In genomic region chr16:85584989-85585388, GRCh38 we compare ENCODE assay signal across 16 cellular contexts. TPM values are rescaled to one million over a fixed set of nuclear protein-coding genes. Genes with fewer than 3 reads are reported as not detected.
DNase-seq lines count a peak whose midpoint lies in the region; ATAC-seq, FAIRE-seq and TF ChIP-seq lines count a peak whose summit lies in the region.
"Had no signal": no experiment of that assay in that cellular context is flagged by ENCODE, and none has a peak within 500 bp of the region (broad histone marks: within the 10 kb centered on the region; RNA-seq: fewer than 3 reads in every experiment).

No MANE protein-coding gene starts in this region.

- H3K9me3 Mint-ChIP-seq in natural killer cell: no peaks in the 10 kb centered on the region
- no peaks in the 10 kb centered on the region for H3K9me3 Mint-ChIP-seq in natural killer cell treated with Interleukin-12 subunit alpha and Interleukin-12 subunit beta and Interleukin-15 and Interleukin-18, amount 100 ng/mL, for 72 hours
- H3K9me3 Mint-ChIP-seq in nephron: no peaks in the 10 kb centered on the region
- H3K9me3 Mint-ChIP-seq in activated naive CD8-positive, alpha-beta T cell treated with anti-CD3 and anti-CD28 coated beads for 36 hours: no peaks in the 10 kb centered on the region
- H3K9me3 Mint-ChIP-seq: CD4-positive, alpha-beta T cell had no signal

- H3K9me3 ChIP-seq in K562 (replicated peaks; ENCODE audit: control insufficient read depth, insufficient read depth, low read depth, low read length): no peaks in the 10 kb centered on the region

- in situ Hi-C loops in K562 (cut with MboI): no loop called here

- H3K4me3 Mint-ChIP-seq in natural killer cell: no peak overlapping the region
- no peak overlapping the region for H3K4me3 Mint-ChIP-seq in natural killer cell treated with Interleukin-12 subunit alpha and Interleukin-12 subunit beta and Interleukin-15 and Interleukin-18, amount 100 ng/mL, for 72 hours
- H3K4me3 Mint-ChIP-seq in nephron: no peak overlapping the region
- no peak overlapping the region for H3K4me3 Mint-ChIP-seq in activated naive CD8-positive, alpha-beta T cell treated with anti-CD3 and anti-CD28 coated beads for 36 hours
- H3K4me3 Mint-ChIP-seq: CD4-positive, alpha-beta T cell had no signal

- H3K9ac ChIP-seq in K562 (ENCODE audit: insufficient read depth in 1 of 2, low read depth in 2 of 2, low read length in 2 of 2): peak overlapping the region in 1 of 2 experiments; percentile 57; a peak in 2 of 4 replicates
- H3K9ac ChIP-seq: KMS-11 had no signal

- peaks cover 54 to 90% of the 10 kb centered on the region in 2 experiments for H3K4me1 ChIP-seq in K562 (replicated peaks in 1 of 2; ENCODE audit: control insufficient read depth in 2 of 2, insufficient read depth in 2 of 2, low read length in 2 of 2)

- TF ChIP-seq POLR2A in K562 (conservative IDR thresholded peaks at IDR 0.05): no peak

- no peak overlapping the region for H2AFZ ChIP-seq in K562 (ENCODE audit: low read depth, low read length)

- POLR2A ChIA-PET in K562 (lab: Yijun Ruan, JAX): interaction anchor here (0.5 to 2.4 kb wide), 8 partner anchors 8 to 219 kb away, joined by 3 to 7 read pairs (median 3); no protein-coding TSS in a partner anchor

- no peaks in the 10 kb centered on the region; a peak in 1 of 5 replicates for H3K27me3 ChIP-seq in K562 (ENCODE audit: control insufficient read depth in 2 of 2, insufficient read depth in 2 of 2, low read length in 2 of 2)

- 80% methylated on average over 12 of the region's 14 CpGs for WGBS in K562 (ENCODE audit: insufficient coverage, low coverage, missing lambda C conversion rate)

- CTCF ChIA-PET in K562 (lab: Yijun Ruan, JAX; ENCODE audit: low intra/inter-chr PET ratio): no interaction called here

- no peak for DNase-seq in natural killer cell
- DNase-seq in natural killer cell treated with Interleukin-12 subunit alpha and Interleukin-12 subunit beta and Interleukin-15 and Interleukin-18, amount 100 ng/mL, for 72 hours (ENCODE audit: low spot score): no peak
- no peak for DNase-seq in K562 (ENCODE audit: extremely low read depth in 1 of 4, low spot score in 3 of 4)
- no peak for DNase-seq in AG20443 (ENCODE audit: low spot score)
- DNase-seq in A172 (ENCODE audit: low spot score): no peak
- DNase-seq in activated naive CD8-positive, alpha-beta T cell treated with anti-CD3 and anti-CD28 coated beads for 36 hours: no peak
- DNase-seq: ACHN; Calu3; CD4-positive, alpha-beta T cell; GOT3; NCI-H1694; NCI-H446; RPMI8226; SIG-M5 had no signal

- no peak for ATAC-seq in natural killer cell
- ATAC-seq in natural killer cell treated with Interleukin-12 subunit alpha and Interleukin-12 subunit beta and Interleukin-15 and Interleukin-18, amount 100 ng/mL, for 72 hours: no peak
- no peak for ATAC-seq in K562

- no peak for TF ChIP-seq RAD21 in K562 (CRISPR knock-in tag; conservative IDR thresholded peaks at IDR 0.05 in 1 of 2, IDR thresholded peaks at IDR 0.05 in 1 of 2)

- BruUV-seq in K562 (replicated peaks; lab: Mats Ljungman, UMichigan): no TSS peak

- H3K27ac Mint-ChIP-seq in natural killer cell (peak overlapping the region; percentile 66 to 85), nephron (peak overlapping the region in 2 of 3 experiments; percentile 69 to 94)
- H3K27ac Mint-ChIP-seq in natural killer cell treated with Interleukin-12 subunit alpha and Interleukin-12 subunit beta and Interleukin-15 and Interleukin-18, amount 100 ng/mL, for 72 hours: no peak overlapping the region
- H3K27ac Mint-ChIP-seq in activated naive CD8-positive, alpha-beta T cell treated with anti-CD3 and anti-CD28 coated beads for 36 hours: no peak overlapping the region
- H3K27ac Mint-ChIP-seq: CD4-positive, alpha-beta T cell had no signal

- no peak for FAIRE-seq in K562 (lab: Jason Lieb, UNC)

- H3K27me3 Mint-ChIP-seq in natural killer cell (ENCODE audit: low read depth in 2 of 2) (no peaks in the 10 kb centered on the region), nephron (ENCODE audit: low read depth) (no peaks in the 10 kb centered on the region)
- H3K27me3 Mint-ChIP-seq in natural killer cell treated with Interleukin-12 subunit alpha and Interleukin-12 subunit beta and Interleukin-15 and Interleukin-18, amount 100 ng/mL, for 72 hours: no peaks in the 10 kb centered on the region
- H3K27me3 Mint-ChIP-seq in activated naive CD8-positive, alpha-beta T cell treated with anti-CD3 and anti-CD28 coated beads for 36 hours: no peaks in the 10 kb centered on the region
- H3K27me3 Mint-ChIP-seq: CD4-positive, alpha-beta T cell had no signal

- H3K4me1 Mint-ChIP-seq in natural killer cell (peaks cover 43 to 70% of the 10 kb centered on the region in 2 donors), nephron (peaks cover 72% of the 10 kb centered on the region)
- H3K4me1 Mint-ChIP-seq in natural killer cell treated with Interleukin-12 subunit alpha and Interleukin-12 subunit beta and Interleukin-15 and Interleukin-18, amount 100 ng/mL, for 72 hours (ENCODE audit: low read depth in 2 of 2): peaks cover 35 to 42% of the 10 kb centered on the region in 2 donors
- H3K4me1 Mint-ChIP-seq in activated naive CD8-positive, alpha-beta T cell treated with anti-CD3 and anti-CD28 coated beads for 36 hours: peaks cover 21% of the 10 kb centered on the region

- H3K4me3 ChIP-seq in K562: no peak overlapping the region

- peaks cover 100% of the 10 kb centered on the region for H3K79me2 ChIP-seq in K562 (ENCODE audit: control insufficient read depth, insufficient read depth, low read length)

- H3K9me1 ChIP-seq in K562 (ENCODE audit: control insufficient read depth, insufficient read depth, low read length): peaks cover 29% of the 10 kb centered on the region

- peaks cover 99% of the 10 kb centered on the region for H4K20me1 ChIP-seq in K562 (replicated peaks; ENCODE audit: control insufficient read depth, insufficient read depth, low read length)

- no peak overlapping the region for H3K27ac ChIP-seq in K562 (ENCODE audit: extremely low read depth, low read depth, low read length)
- H3K27ac ChIP-seq: KMS-11 had no signal

- no peaks in the 10 kb centered on the region for H3K36me3 Mint-ChIP-seq in natural killer cell
- no peaks in the 10 kb centered on the region for H3K36me3 Mint-ChIP-seq in natural killer cell treated with Interleukin-12 subunit alpha and Interleukin-12 subunit beta and Interleukin-15 and Interleukin-18, amount 100 ng/mL, for 72 hours
- H3K36me3 Mint-ChIP-seq in nephron (ENCODE audit: low read depth): no peaks in the 10 kb centered on the region
- H3K36me3 Mint-ChIP-seq in activated naive CD8-positive, alpha-beta T cell treated with anti-CD3 and anti-CD28 coated beads for 36 hours: peaks cover 1% of the 10 kb centered on the region

- intact Hi-C loops in natural killer cell (cut with micrococcal nuclease) (no loop called here), K562 (cut with micrococcal nuclease) (no loop called here)

- peaks cover 78% of the 10 kb centered on the region for H3K36me3 ChIP-seq in K562 (ENCODE audit: control insufficient read depth, insufficient read depth, low read length)

- no peak for TF ChIP-seq EP300 in K562 (IDR thresholded peaks at IDR 0.05; ENCODE audit: low read length)

- TF ChIP-seq CTCF in natural killer cell (IDR thresholded peaks at IDR 0.05) (no peak), K562 (IDR thresholded peaks at IDR 0.05 in 2 of 3, conservative IDR thresholded peaks at IDR 0.05 in 1 of 3; ENCODE audit: insufficient read depth in 2 of 3, low read depth in 1 of 3, low read length in 3 of 3) (no peak), nephron (IDR thresholded peaks at IDR 0.05; ENCODE audit: unreplicated experiment in 3 of 3) (no peak)

- no peak overlapping the region for H3K4me2 ChIP-seq in K562 (ENCODE audit: insufficient read depth, low read length)
- H3K4me2 ChIP-seq: KMS-11 had no signal

TF ChIP-seq in K562, 482 proteins besides CTCF, POLR2A, EP300 and RAD21 (continues in another document):
- TF ChIP-seq, protein P1, sequence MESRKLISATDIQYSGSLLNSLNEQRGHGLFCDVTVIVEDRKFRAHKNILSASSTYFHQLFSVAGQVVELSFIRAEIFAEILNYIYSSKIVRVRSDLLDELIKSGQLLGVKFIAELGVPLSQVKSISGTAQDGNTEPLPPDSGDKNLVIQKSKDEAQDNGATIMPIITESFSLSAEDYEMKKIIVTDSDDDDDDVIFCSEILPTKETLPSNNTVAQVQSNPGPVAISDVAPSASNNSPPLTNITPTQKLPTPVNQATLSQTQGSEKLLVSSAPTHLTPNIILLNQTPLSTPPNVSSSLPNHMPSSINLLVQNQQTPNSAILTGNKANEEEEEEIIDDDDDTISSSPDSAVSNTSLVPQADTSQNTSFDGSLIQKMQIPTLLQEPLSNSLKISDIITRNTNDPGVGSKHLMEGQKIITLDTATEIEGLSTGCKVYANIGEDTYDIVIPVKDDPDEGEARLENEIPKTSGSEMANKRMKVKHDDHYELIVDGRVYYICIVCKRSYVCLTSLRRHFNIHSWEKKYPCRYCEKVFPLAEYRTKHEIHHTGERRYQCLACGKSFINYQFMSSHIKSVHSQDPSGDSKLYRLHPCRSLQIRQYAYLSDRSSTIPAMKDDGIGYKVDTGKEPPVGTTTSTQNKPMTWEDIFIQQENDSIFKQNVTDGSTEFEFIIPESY (CRISPR knock-in tag; IDR thresholded peaks at IDR 0.05): 0 out of 2 replicates have a peak, but pooled peaks have one; percentile 16

RNA-seq across cellular contexts. Expression of gene GSE1, which starts 28.1 kb away (rescaled TPM):
- total RNA-seq in natural killer cell (100 to 1,000 TPM; 232 to 277 (median 233) TPM), K562 (2014; rRNA removed) (89.1 and 104 TPM in 2 replicates), K562 (2014; rRNA removed; fragmentation: Illumina TruSeq; extraction: Trizol) (40.9 and 41.8 TPM in 2 replicates), K562 (2015; rRNA removed; fragmentation: Illumina TruSeq; extraction: Trizol) (57.9 and 60.6 TPM in 2 replicates), K562 (2021) (208 and 244 TPM in 2 replicates)
- 100 to 1,000 TPM in 1 of 2 donors, 10 to 100 TPM in 1; 84.9 to 146 TPM for total RNA-seq in natural killer cell treated with Interleukin-12 subunit alpha and Interleukin-12 subunit beta and Interleukin-15 and Interleukin-18, amount 100 ng/mL, for 72 hours
- total RNA-seq in K562 (2011; cell fraction: chromatin; rRNA removed; ENCODE audit: low replicate concordance): 692 and 1,066 TPM in 2 replicates
- 409 and 435 TPM in 2 replicates for total RNA-seq in K562 (2011; cell fraction: nucleolus; rRNA removed)
- 438 and 467 TPM in 2 replicates for total RNA-seq in K562 (2011; cell fraction: nucleoplasm; rRNA removed)
- polyA plus RNA-seq in K562 (2011; rRNA removed) (54.2 and 64.0 TPM in 2 replicates), K562 (2014; fragmentation: Illumina TruSeq; extraction: Trizol) (116 and 138 TPM in 2 replicates), K562 (2014; fragmentation: Nextera tagmentation; extraction: Ambion mirVana) (10 to 100 TPM; 12.2 to 15.8 TPM), K562 (2014; rRNA removed) (101 and 116 TPM in 2 replicates)
- 54.1 and 55.3 TPM in 2 replicates for polyA plus RNA-seq in K562 (2011; cell fraction: cytosol; rRNA removed)
- 210 and 277 TPM in 2 replicates for polyA plus RNA-seq in K562 (2011; cell fraction: nucleus; rRNA removed)
- 113 and 125 TPM in 2 replicates for polyA plus RNA-seq in K562 (2012)
- polyA minus RNA-seq in K562 (2011; rRNA and poly(A)+ RNA removed): 61.1 and 68.8 TPM in 2 replicates
- polyA minus RNA-seq in K562 (2011; cell fraction: cytosol; rRNA and poly(A)+ RNA removed): 106 and 121 TPM in 2 replicates
- polyA minus RNA-seq in K562 (2011; cell fraction: nucleus; rRNA and poly(A)+ RNA removed): 117 and 133 TPM in 2 replicates
- 9.7 and 13.4 TPM in 2 replicates for total RNA-seq in A172 (2014; rRNA removed; shearing (Covaris generic))
- total RNA-seq in activated naive CD8-positive, alpha-beta T cell treated with anti-CD3 and anti-CD28 coated beads for 36 hours: 10 to 100 TPM; 25.1 to 27.6 TPM

Comparison
In these comparisons a context has a peak if more than half of its experiments do, and no peak if none do; other contexts are left out.
1. H3K27ac Mint-ChIP-seq: peak in natural killer cell (2 of 2) and nephron (2 of 3); none in natural killer cell treated with Interleukin-12 subunit alpha and Interleukin-12 subunit beta and Interleukin-15 and Interleukin-18, amount 100 ng/mL, for 72 hours (0 of 2) and activated naive CD8-positive, alpha-beta T cell treated with anti-CD3 and anti-CD28 coated beads for 36 hours (single experiment).